In genomic region chr11:123429851-123430735, GRCh38 we compare ENCODE assay signal across 1 cellular context.
TF ChIP-seq lines count a peak whose summit lies in the region.

TSS of gene GRAMD1B (plus strand) at chr11:123430269. CDS start at chr11:123430793, 524 bp downstream.

TF ChIP-seq in GM23338, 12 proteins besides CTCF, POLR2A, EP300 and RAD21 (continued from another document):
- TF ChIP-seq, protein P1, sequence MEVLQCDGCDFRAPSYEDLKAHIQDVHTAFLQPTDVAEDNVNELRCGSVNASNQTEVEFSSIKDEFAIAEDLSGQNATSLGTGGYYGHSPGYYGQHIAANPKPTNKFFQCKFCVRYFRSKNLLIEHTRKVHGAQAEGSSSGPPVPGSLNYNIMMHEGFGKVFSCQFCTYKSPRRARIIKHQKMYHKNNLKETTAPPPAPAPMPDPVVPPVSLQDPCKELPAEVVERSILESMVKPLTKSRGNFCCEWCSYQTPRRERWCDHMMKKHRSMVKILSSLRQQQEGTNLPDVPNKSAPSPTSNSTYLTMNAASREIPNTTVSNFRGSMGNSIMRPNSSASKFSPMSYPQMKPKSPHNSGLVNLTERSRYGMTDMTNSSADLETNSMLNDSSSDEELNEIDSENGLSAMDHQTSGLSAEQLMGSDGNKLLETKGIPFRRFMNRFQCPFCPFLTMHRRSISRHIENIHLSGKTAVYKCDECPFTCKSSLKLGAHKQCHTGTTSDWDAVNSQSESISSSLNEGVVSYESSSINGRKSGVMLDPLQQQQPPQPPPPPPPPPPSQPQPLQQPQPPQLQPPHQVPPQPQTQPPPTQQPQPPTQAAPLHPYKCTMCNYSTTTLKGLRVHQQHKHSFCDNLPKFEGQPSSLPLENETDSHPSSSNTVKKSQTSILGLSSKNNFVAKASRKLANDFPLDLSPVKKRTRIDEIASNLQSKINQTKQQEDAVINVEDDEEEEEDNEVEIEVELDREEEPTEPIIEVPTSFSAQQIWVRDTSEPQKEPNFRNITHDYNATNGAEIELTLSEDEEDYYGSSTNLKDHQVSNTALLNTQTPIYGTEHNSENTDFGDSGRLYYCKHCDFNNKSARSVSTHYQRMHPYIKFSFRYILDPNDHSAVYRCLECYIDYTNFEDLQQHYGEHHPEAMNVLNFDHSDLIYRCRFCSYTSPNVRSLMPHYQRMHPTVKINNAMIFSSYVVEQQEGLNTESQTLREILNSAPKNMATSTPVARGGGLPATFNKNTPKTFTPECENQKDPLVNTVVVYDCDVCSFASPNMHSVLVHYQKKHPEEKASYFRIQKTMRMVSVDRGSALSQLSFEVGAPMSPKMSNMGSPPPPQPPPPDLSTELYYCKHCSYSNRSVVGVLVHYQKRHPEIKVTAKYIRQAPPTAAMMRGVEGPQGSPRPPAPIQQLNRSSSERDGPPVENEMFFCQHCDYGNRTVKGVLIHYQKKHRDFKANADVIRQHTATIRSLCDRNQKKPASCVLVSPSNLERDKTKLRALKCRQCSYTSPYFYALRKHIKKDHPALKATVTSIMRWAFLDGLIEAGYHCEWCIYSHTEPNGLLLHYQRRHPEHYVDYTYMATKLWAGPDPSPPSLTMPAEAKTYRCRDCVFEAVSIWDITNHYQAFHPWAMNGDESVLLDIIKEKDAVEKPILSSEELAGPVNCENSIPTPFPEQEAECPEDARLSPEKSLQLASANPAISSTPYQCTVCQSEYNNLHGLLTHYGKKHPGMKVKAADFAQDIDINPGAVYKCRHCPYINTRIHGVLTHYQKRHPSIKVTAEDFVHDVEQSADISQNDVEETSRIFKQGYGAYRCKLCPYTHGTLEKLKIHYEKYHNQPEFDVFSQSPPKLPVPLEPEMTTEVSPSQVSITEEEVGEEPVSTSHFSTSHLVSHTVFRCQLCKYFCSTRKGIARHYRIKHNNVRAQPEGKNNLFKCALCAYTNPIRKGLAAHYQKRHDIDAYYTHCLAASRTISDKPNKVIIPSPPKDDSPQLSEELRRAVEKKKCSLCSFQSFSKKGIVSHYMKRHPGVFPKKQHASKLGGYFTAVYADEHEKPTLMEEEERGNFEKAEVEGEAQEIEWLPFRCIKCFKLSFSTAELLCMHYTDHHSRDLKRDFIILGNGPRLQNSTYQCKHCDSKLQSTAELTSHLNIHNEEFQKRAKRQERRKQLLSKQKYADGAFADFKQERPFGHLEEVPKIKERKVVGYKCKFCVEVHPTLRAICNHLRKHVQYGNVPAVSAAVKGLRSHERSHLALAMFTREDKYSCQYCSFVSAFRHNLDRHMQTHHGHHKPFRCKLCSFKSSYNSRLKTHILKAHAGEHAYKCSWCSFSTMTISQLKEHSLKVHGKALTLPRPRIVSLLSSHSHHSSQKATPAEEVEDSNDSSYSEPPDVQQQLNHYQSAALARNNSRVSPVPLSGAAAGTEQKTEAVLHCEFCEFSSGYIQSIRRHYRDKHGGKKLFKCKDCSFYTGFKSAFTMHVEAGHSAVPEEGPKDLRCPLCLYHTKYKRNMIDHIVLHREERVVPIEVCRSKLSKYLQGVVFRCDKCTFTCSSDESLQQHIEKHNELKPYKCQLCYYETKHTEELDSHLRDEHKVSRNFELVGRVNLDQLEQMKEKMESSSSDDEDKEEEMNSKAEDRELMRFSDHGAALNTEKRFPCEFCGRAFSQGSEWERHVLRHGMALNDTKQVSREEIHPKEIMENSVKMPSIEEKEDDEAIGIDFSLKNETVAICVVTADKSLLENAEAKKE (CRISPR knock-in tag; IDR thresholded peaks at IDR 0.05): no peak
- no peak for TF ChIP-seq ZNF331 (CRISPR knock-in tag; IDR thresholded peaks at IDR 0.05; ENCODE audit: low read depth)
- TF ChIP-seq NANOG (IDR thresholded peaks at IDR 0.05; ENCODE audit: borderline replicate concordance): no peak
- TF ChIP-seq ZNF114 (CRISPR knock-in tag; IDR thresholded peaks at IDR 0.05): no peak
